In genomic region chr13:24986826-24987225, GRCh38 we compare ENCODE assay signal across 30 cellular contexts.
"Had no signal": no experiment of that assay in that cellular context is flagged by ENCODE, and none has a peak within 500 bp of the region (broad histone marks: within the 10 kb centered on the region; RNA-seq: fewer than 3 reads in every experiment).

No MANE protein-coding gene starts in this region.

- H3K27me3 ChIP-seq: ascending aorta, cardiac muscle cell had no signal

- H3K4me1 ChIP-seq: ascending aorta had no signal

- H3K9me3 ChIP-seq: ascending aorta had no signal

- FAIRE-seq: TTC549 had no signal

- H3K27ac ChIP-seq: ascending aorta, cardiac muscle cell, VCaP had no signal

- H3K36me3 ChIP-seq: ascending aorta, cardiac muscle cell had no signal

- DNase-seq: activated B cell treated with CpG ODN at 0.5 μM for 24 hours; activated CD4-positive, alpha-beta memory T cell treated with anti-CD3 and anti-CD28 coated beads, Interleukin-2, amount 10 ng/mL, durations not matched to agents 7 days and 5 days; activated CD4-positive, alpha-beta T cell treated with anti-CD3 and anti-CD28 coated beads for 1 hour; activated CD4-positive, alpha-beta T cell treated with anti-CD3 and anti-CD28 coated beads for 36 hours; activated CD4-positive, alpha-beta T cell treated with anti-CD3 and anti-CD28 coated beads for 48 hours; activated CD4-positive, alpha-beta T cell treated with anti-CD3 and anti-CD28 coated beads, Interleukin-2, amount 10 ng/mL, durations not matched to agents 7 days and 5 days; activated CD4-positive, alpha-beta T cell treated with anti-CD3 and anti-CD28 coated beads, Interleukin-2, amount 50 U/mL, for 48 hours; activated CD8-positive, alpha-beta memory T cell treated with anti-CD3 and anti-CD28 coated beads for 24 hours; activated CD8-positive, alpha-beta memory T cell treated with anti-CD3 and anti-CD28 coated beads, Interleukin-2, amount 10 ng/mL, durations not matched to agents 7 days and 5 days; activated CD8-positive, alpha-beta memory T cell treated with anti-CD3 and anti-CD28 coated beads, Interleukin-2, amount 50 U/mL, for 48 hours; activated CD8-positive, alpha-beta T cell treated with anti-CD3 and anti-CD28 coated beads, Interleukin-2, amount 10 ng/mL, durations not matched to agents 7 days and 5 days; activated effector memory CD4-positive, alpha-beta T cell treated with Interleukin-2 at 50 U/mL for 16 hours; activated gamma-delta T cell; activated naive CD4-positive, alpha-beta T cell treated with anti-CD3 and anti-CD28 coated beads, Interleukin-2, amount 10 ng/mL, durations not matched to agents 7 days and 5 days; activated naive CD4-positive, alpha-beta T cell treated with Interleukin-2 at 50 U/mL for 16 hours; activated naive CD8-positive, alpha-beta T cell treated with anti-CD3 and anti-CD28 coated beads, Interleukin-2, amount 10 ng/mL, durations not matched to agents 7 days and 5 days; activated naive CD8-positive, alpha-beta T cell treated with anti-CD3 and anti-CD28 coated beads, Interleukin-2, amount 50 U/mL, for 24 hours; activated T-cell treated with anti-CD3 and anti-CD28 coated beads, Interleukin-2, amount 50 U/mL, for 24 hours; activated T-cell treated with anti-CD3 and anti-CD28 coated beads, Interleukin-2, amount 50 U/mL, for 48 hours; amygdala; anterior cingulate cortex; caudate nucleus; cerebellar nuclear complex; T-helper 1 cell; T-helper 2 cell; T-helper 9 cell had no signal

- H3K4me3 ChIP-seq: ascending aorta, cardiac muscle cell had no signal
